Comparison of ENCODE assay signal across 8 cellular contexts in the genomic region with DNA sequence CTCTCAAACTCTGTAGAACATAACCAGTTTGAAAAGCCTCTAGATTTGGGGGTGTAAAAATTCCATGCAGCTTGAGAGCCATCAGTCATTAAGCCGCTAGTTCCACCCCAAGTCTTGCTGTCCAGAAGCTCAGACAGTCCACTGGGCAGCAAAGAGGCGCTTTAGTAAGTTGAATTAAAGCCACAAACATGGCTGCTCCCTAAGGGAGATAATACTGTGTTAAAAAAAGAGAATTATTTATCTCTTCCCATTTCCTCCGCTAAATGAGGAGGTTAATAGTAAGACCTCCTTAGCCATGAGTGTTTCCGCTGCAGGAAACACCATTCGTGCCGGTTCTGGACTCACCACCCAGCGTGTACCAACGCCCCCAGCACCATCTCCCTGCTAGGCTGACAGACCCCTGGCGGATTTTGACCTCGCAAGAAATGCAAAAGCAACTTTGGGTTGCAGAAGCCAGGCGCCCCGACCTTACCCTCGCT. TPM values are rescaled to one million over a fixed set of nuclear protein-coding genes. Genes with fewer than 3 reads are reported as not detected.
A peak's percentile ranks its signal among the peaks of the same experiment; 100 is the strongest.
DNase-seq lines count a peak whose midpoint lies in the region; ATAC-seq and TF ChIP-seq lines count a peak whose summit lies in the region.

No MANE protein-coding gene starts in this region.

- H3K9me2 ChIP-seq in GM23338 (ENCODE audit: insufficient read depth), result no peaks in the 10 kb centered on the region

- H3K4me3 ChIP-seq in GM23338 (peak overlapping the region; percentile 87), iPS-18a (ENCODE audit: low read length) (peak overlapping the region; percentile 91), skin epidermis (peak overlapping the region; percentile 61 to 88 (median 78))

- H3K27me3 Mint-ChIP-seq in activated CD4-positive, alpha-beta T cell treated with anti-CD3 and anti-CD28 coated beads for 36 hours, result no peaks in the 10 kb centered on the region
- H3K27me3 Mint-ChIP-seq in GM23338 (ENCODE audit: insufficient read depth, low read depth, poor library complexity), result peaks cover 2% of the 10 kb centered on the region

- peak overlapping the region; percentile 86 for H3K4me3 Mint-ChIP-seq in activated CD4-positive, alpha-beta T cell treated with anti-CD3 and anti-CD28 coated beads for 36 hours
- peak overlapping the region; percentile 94 for H3K4me3 Mint-ChIP-seq in GM23338

- POLR2A ChIA-PET in activated CD4-positive, alpha-beta T cell treated with anti-CD3 and anti-CD28 coated beads for 36 hours (lab: Charles Lee), result no interaction called here

- peaks cover 8% of the 10 kb centered on the region for H3K36me3 Mint-ChIP-seq in activated CD4-positive, alpha-beta T cell treated with anti-CD3 and anti-CD28 coated beads for 36 hours (ENCODE audit: low read depth)
- no peaks in the 10 kb centered on the region; the same call in 2 of the 3 replicates for H3K36me3 Mint-ChIP-seq in GM23338 (ENCODE audit: low read depth)

- CTCF ChIA-PET in activated CD4-positive, alpha-beta T cell treated with anti-CD3 and anti-CD28 coated beads for 36 hours (lab: Charles Lee), result interaction anchor here (0.6 to 11.5 kb wide), 16 partner anchors 9 to 583 kb away, joined by 3 to 152 read pairs (median 4); partner anchors contain the start of genes FGFR1OP2 and MED21

- peak overlapping the region; percentile 91 for H3K4me2 ChIP-seq in GM23338

- intact Hi-C loops in activated CD4-positive, alpha-beta T cell treated with anti-CD3 and anti-CD28 coated beads for 36 hours (cut with DNase I, micrococcal nuclease), result loop anchor here (1.0 to 10.0 kb wide), 13 partner anchors 9 to 891 kb away; partner anchors contain the start of genes FGFR1OP2 (in 2 of the 2), ITPR2 (in 2 of the 2), MED21 (in 2 of the 2) and MRPS35 (in 1 of the 2)

- H3K9me3 Mint-ChIP-seq in activated CD4-positive, alpha-beta T cell treated with anti-CD3 and anti-CD28 coated beads for 36 hours (ENCODE audit: low read depth), result no peaks in the 10 kb centered on the region
- no peaks in the 10 kb centered on the region for H3K9me3 Mint-ChIP-seq in GM23338

- H3K27me3 ChIP-seq in GM23338 (ENCODE audit: insufficient read depth) (no peaks in the 10 kb centered on the region), iPS-18a (ENCODE audit: control insufficient read depth, insufficient read depth, low read length) (no peaks in the 10 kb centered on the region)

- peaks cover 45% of the 10 kb centered on the region for H3K4me1 Mint-ChIP-seq in activated CD4-positive, alpha-beta T cell treated with anti-CD3 and anti-CD28 coated beads for 36 hours
- H3K4me1 Mint-ChIP-seq in GM23338, result peaks cover 42% of the 10 kb centered on the region

- ATAC-seq in activated CD4-positive, alpha-beta T cell treated with anti-CD3 and anti-CD28 coated beads for 36 hours, result peak; percentile 10
- peak; percentile 3; the same call in 1 of the 3 replicates for ATAC-seq in GM23338

- DNase-seq in activated CD4-positive, alpha-beta T cell treated with anti-CD3 and anti-CD28 coated beads for 36 hours, result no peak
- DNase-seq in activated CD4-positive, alpha-beta T cell treated with anti-CD3 and anti-CD28 coated beads, Interleukin-2, amount 50 U/mL, for 48 hours, result no peak
- DNase-seq in GM23338 (ENCODE audit: low spot score), result peak; percentile 20
- peak; percentile 38 for DNase-seq in LHCN-M2 (ENCODE audit: low read depth)
- DNase-seq in NCI-H187 treated with DMSO at 0.1 percent for 48 hours (lab: John Stamatoyannopoulos, UW), result no peak

- peak overlapping the region; percentile 75 for H3K27ac Mint-ChIP-seq in activated CD4-positive, alpha-beta T cell treated with anti-CD3 and anti-CD28 coated beads for 36 hours
- peak overlapping the region; percentile 84 for H3K27ac Mint-ChIP-seq in GM23338

- H3K27ac ChIP-seq in GM23338 (ENCODE audit: low read depth) (no peak overlapping the region), angular gyrus (ENCODE audit: low read depth, low read length) (peak overlapping the region; percentile 78), iPS-18a (ENCODE audit: low read length) (no peak overlapping the region), skin epidermis (peak overlapping the region; percentile 27 to 96 (median 91))

- H3K4me1 ChIP-seq in GM23338 (ENCODE audit: insufficient read depth), result peaks cover 35% of the 10 kb centered on the region
- peaks cover 14% of the 10 kb centered on the region for H3K4me1 ChIP-seq in iPS-18a (ENCODE audit: control insufficient read depth, low read depth, low read length)

- H3F3A ChIP-seq in GM23338 (replicated peaks; ENCODE audit: low read depth), result peaks cover 7% of the 10 kb centered on the region

- H2AFZ ChIP-seq in GM23338, result peak overlapping the region; percentile 95

- peak overlapping the region; percentile 73 for H3K9ac ChIP-seq in iPS-18a (ENCODE audit: low read length)

- H3K36me3 ChIP-seq in GM23338 (ENCODE audit: insufficient read depth) (no peaks in the 10 kb centered on the region), iPS-18a (ENCODE audit: control insufficient read depth, low read depth, low read length) (no peaks in the 10 kb centered on the region)

- no peak for TF ChIP-seq CTCF in GM23338 (conservative IDR thresholded peaks at IDR 0.05; ENCODE audit: low read depth in 2 of 2)

- no peaks in the 10 kb centered on the region for H4K20me1 ChIP-seq in GM23338 (replicated peaks; ENCODE audit: insufficient read depth)

- no peaks in the 10 kb centered on the region for H3K9me3 ChIP-seq in iPS-18a (ENCODE audit: control insufficient read depth, low read depth, low read length)

- H3K79me2 ChIP-seq in GM23338 (replicated peaks; ENCODE audit: insufficient read depth), result peaks cover 50% of the 10 kb centered on the region

TF ChIP-seq in GM23338, 12 proteins besides CTCF, POLR2A, EP300 and RAD21 (continues in another document):
- no peak for TF ChIP-seq EZH2 (IDR thresholded peaks at IDR 0.05; ENCODE audit: low read depth, unreplicated experiment)
- TF ChIP-seq ZNF462 (CRISPR knock-in tag; IDR thresholded peaks at IDR 0.05), result no peak

RNA-seq across cellular contexts. Expression of gene TM7SF3, which starts 0.5 kb away (rescaled TPM):
- total RNA-seq in activated CD4-positive, alpha-beta T cell treated with anti-CD3 and anti-CD28 coated beads for 36 hours, result 10 to 100 TPM; 29.4 to 34.0 TPM
- total RNA-seq in GM23338 (2014; rRNA removed; shearing (Covaris generic)), result 95.7 and 121 TPM in 2 replicates
- 23.3 and 30.3 TPM in 2 replicates for polyA plus RNA-seq in GM23338 (2016; fragmentation: Nextera tagmentation; extraction: Ambion mirVana)
- total RNA-seq in LHCN-M2 (2014; rRNA removed), result 60.0 and 63.7 TPM in 2 replicates
- 31.7 TPM for polyA plus RNA-seq in LHCN-M2 (2012)

RNA-seq across cellular contexts. Expression of gene MED21, which starts 8.7 kb away (rescaled TPM):
- 10 to 100 TPM; 25.1 to 33.3 TPM for total RNA-seq in activated CD4-positive, alpha-beta T cell treated with anti-CD3 and anti-CD28 coated beads for 36 hours
- total RNA-seq in GM23338 (2014; rRNA removed; shearing (Covaris generic)), result 87.8 and 87.9 TPM in 2 replicates
- polyA plus RNA-seq in GM23338 (2016; fragmentation: Nextera tagmentation; extraction: Ambion mirVana), result 76.6 and 82.7 TPM in 2 replicates
- total RNA-seq in LHCN-M2 (2014; rRNA removed), result 46.1 and 55.9 TPM in 2 replicates
- 25.1 TPM for polyA plus RNA-seq in LHCN-M2 (2012)

Comparison
In these comparisons a context has a peak if more than half of its experiments do, and no peak if none do; other contexts are left out.
1. DNase-seq: peak in GM23338 (single experiment) and LHCN-M2 (single experiment); none in activated CD4-positive, alpha-beta T cell treated with anti-CD3 and anti-CD28 coated beads for 36 hours (single experiment), activated CD4-positive, alpha-beta T cell treated with anti-CD3 and anti-CD28 coated beads, Interleukin-2, amount 50 U/mL, for 48 hours (0 of 2) and NCI-H187 treated with DMSO at 0.1 percent for 48 hours (single experiment).
2. H3K27ac ChIP-seq: peak in angular gyrus (single experiment) and skin epidermis (21 of 21); none in GM23338 (single experiment) and iPS-18a (single experiment).
3. Peak in every context shown above with its lines, with median percentiles within 50 percentile points of each other: H3K4me3 ChIP-seq.